Comparison of ENCODE assay signal across 14 cellular contexts in the genomic region with DNA sequence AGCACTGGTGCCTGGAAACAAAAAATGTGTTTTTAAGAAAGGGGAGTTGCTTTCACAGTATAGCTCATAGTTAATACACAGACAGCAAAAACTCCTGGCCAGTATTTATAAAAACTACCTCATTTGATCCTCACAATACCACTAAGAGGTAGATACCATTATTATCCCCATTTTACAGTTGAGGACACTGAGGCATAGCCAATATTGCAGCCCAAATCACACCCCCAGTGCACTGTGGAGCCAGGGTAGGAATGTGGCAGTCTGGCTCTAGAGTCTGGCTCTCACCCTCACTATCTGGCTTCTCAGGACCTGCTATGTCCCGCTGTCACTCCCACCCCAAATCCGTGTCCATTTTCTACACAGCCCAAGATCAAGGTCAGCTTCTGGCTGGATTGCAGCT. TPM values are rescaled to one million over a fixed set of nuclear protein-coding genes. Genes with fewer than 3 reads are reported as not detected.
DNase-seq lines count a peak whose midpoint lies in the region; ATAC-seq, FAIRE-seq and TF ChIP-seq lines count a peak whose summit lies in the region.
"Had no signal": no experiment of that assay in that cellular context is flagged by ENCODE, and none has a peak within 500 bp of the region (broad histone marks: within the 10 kb centered on the region; RNA-seq: fewer than 3 reads in every experiment).

No MANE protein-coding gene starts in this region.

- H3K9me2 ChIP-seq in MM.1S (replicated peaks; ENCODE audit: insufficient read depth, low read length) = no peaks in the 10 kb centered on the region

- H3K9ac ChIP-seq in DND-41 (ENCODE audit: low read depth, low read length) (no peak overlapping the region), astrocyte (ENCODE audit: low read length) (no peak overlapping the region), mesenchymal stem cell (ENCODE audit: low read length) (no peak overlapping the region), MM.1S (ENCODE audit: low read length) (no peak overlapping the region)

- FAIRE-seq in astrocyte (lab: Jason Lieb, UNC) = no peak

- H3K4me3 ChIP-seq in DND-41 (ENCODE audit: low read depth in 1 of 2, low read length in 2 of 2) = no peak overlapping the region
- no peak overlapping the region for H3K4me3 ChIP-seq in astrocyte (ENCODE audit: insufficient read depth, low read depth, low read length)
- no peak overlapping the region for H3K4me3 ChIP-seq in mesenchymal stem cell (ENCODE audit: insufficient read depth in 1 of 2, low read depth in 1 of 2, low read length in 2 of 2)
- H3K4me3 ChIP-seq in tibial artery = no peak overlapping the region
- no peak overlapping the region for H3K4me3 ChIP-seq in HAP-1
- no peak overlapping the region for H3K4me3 ChIP-seq in MM.1S (ENCODE audit: low read length)

- in situ Hi-C loops in HAP-1 (cut with MboI; ENCODE audit: low sequenced_read_pairs) = no loop called here

- H3K14ac ChIP-seq in mesenchymal stem cell (ENCODE audit: low read length in 2 of 2) = peak overlapping the region in 1 of 2 experiments; percentile 7

- H3K9me3 ChIP-seq in DND-41 (ENCODE audit: insufficient read depth, low read length, severe bottlenecking) = no peaks in the 10 kb centered on the region
- H3K9me3 ChIP-seq in astrocyte (ENCODE audit: insufficient read depth, low read depth, low read length) = no peaks in the 10 kb centered on the region
- no peaks in the 10 kb centered on the region for H3K9me3 ChIP-seq in mesenchymal stem cell (ENCODE audit: control insufficient read depth, low read length)
- no peaks in the 10 kb centered on the region for H3K9me3 ChIP-seq in tibial artery
- no peaks in the 10 kb centered on the region for H3K9me3 ChIP-seq in HAP-1
- no peaks in the 10 kb centered on the region for H3K9me3 ChIP-seq in MM.1S (replicated peaks; ENCODE audit: insufficient read depth, low read length)

- H3K4me1 Mint-ChIP-seq in astrocyte (ENCODE audit: low read depth, unreplicated experiment) = peaks cover 28% of the 10 kb centered on the region

- H4K20me1 ChIP-seq in DND-41 (ENCODE audit: insufficient read depth, low read length) (peaks cover 39% of the 10 kb centered on the region), astrocyte (ENCODE audit: insufficient read depth, low read length) (peaks cover 64% of the 10 kb centered on the region), MM.1S (ENCODE audit: insufficient read depth, low read length) (no peaks in the 10 kb centered on the region)

- DNase-seq in DND-41 (no peak), astrocyte (ENCODE audit: low read depth) (no peak), mesenchymal stem cell (no peak), tibial artery (no peak), HAP-1 (ENCODE audit: low spot score in 2 of 2) (no peak), MM.1S (no peak)
- DNase-seq: activated CD4-positive, alpha-beta memory T cell treated with anti-CD3 and anti-CD28 coated beads for 36 hours; activated naive CD4-positive, alpha-beta T cell treated with anti-CD3 and anti-CD28 coated beads, Interleukin-2, amount 50 U/mL, for 16 hours; activated T-cell treated with anti-CD3 and anti-CD28 coated beads, Interleukin-2, amount 50 U/mL, for 1 hour; stimulated activated CD4-positive, alpha-beta T cell treated with anti-CD3 and anti-CD28 coated beads, Interleukin-1b, Interleukin-23, amount 100 ng/mL, for 48 hours had no signal

- no peaks in the 10 kb centered on the region for H3K27me3 Mint-ChIP-seq in astrocyte (ENCODE audit: low read depth, unreplicated experiment)

- no peak overlapping the region for H2BK12ac ChIP-seq in mesenchymal stem cell (ENCODE audit: low read length in 2 of 2)

- H3K27ac ChIP-seq in DND-41 (ENCODE audit: low read length) = peak overlapping the region; percentile 56
- no peak overlapping the region for H3K27ac ChIP-seq in astrocyte (ENCODE audit: low read depth, low read length)
- no peak overlapping the region for H3K27ac ChIP-seq in mesenchymal stem cell (ENCODE audit: low read length, poor library complexity, severe bottlenecking)
- peak overlapping the region; percentile 83 to 91 for H3K27ac ChIP-seq in tibial artery
- H3K27ac ChIP-seq in MM.1S (ENCODE audit: low read length) = no peak overlapping the region
- H3K27ac ChIP-seq: C4-2B had no signal

- no peak for TF ChIP-seq CTCF in DND-41 (IDR thresholded peaks at IDR 0.05; ENCODE audit: borderline replicate concordance, extremely low read depth, low read length, poor library complexity, severe bottlenecking)
- TF ChIP-seq CTCF in astrocyte (IDR thresholded peaks at IDR 0.05; ENCODE audit: insufficient read depth, low read depth, low read length) = no peak
- TF ChIP-seq CTCF in tibial artery (IDR thresholded peaks at IDR 0.05) = no peak
- TF ChIP-seq CTCF in MM.1S (IDR thresholded peaks at IDR 0.05; ENCODE audit: low read length) = no peak

- H3K79me2 ChIP-seq in DND-41 (ENCODE audit: insufficient read depth, low read length) (peaks cover 90% of the 10 kb centered on the region), astrocyte (ENCODE audit: insufficient read depth, low read length) (peaks cover 82% of the 10 kb centered on the region), MM.1S (ENCODE audit: low read length) (peaks cover 87% of the 10 kb centered on the region)

- H3K79me1 ChIP-seq in mesenchymal stem cell (replicated peaks; ENCODE audit: low read length, poor library complexity, severe bottlenecking) = peaks cover 1% of the 10 kb centered on the region

- H3K4me2 ChIP-seq in DND-41 (ENCODE audit: insufficient read depth, low read length) (peak overlapping the region; percentile 95; the same call in 1 of the 2 replicates), astrocyte (ENCODE audit: low read length) (peak overlapping the region; percentile 94), mesenchymal stem cell (ENCODE audit: low read length, poor library complexity, severe bottlenecking) (peak overlapping the region; percentile 29), MM.1S (ENCODE audit: low read depth, low read length) (no peak overlapping the region)

- H2AFZ ChIP-seq in DND-41 (ENCODE audit: low read depth, low read length) (no peak overlapping the region), astrocyte (ENCODE audit: low read depth, low read length) (no peak overlapping the region), mesenchymal stem cell (ENCODE audit: low read depth, low read length) (no peak overlapping the region), MM.1S (ENCODE audit: low read length) (no peak overlapping the region)

- H2BK120ac ChIP-seq in mesenchymal stem cell (ENCODE audit: low read depth, low read length) = no peak overlapping the region

- H3K27me3 ChIP-seq in DND-41 (ENCODE audit: insufficient read depth, low read length, poor library complexity) = no peaks in the 10 kb centered on the region
- no peaks in the 10 kb centered on the region for H3K27me3 ChIP-seq in astrocyte (ENCODE audit: insufficient read depth, low read length)
- no peaks in the 10 kb centered on the region for H3K27me3 ChIP-seq in mesenchymal stem cell (ENCODE audit: control insufficient read depth in 1 of 2, insufficient read depth in 1 of 2, low read length in 2 of 2)
- no peaks in the 10 kb centered on the region for H3K27me3 ChIP-seq in tibial artery
- peaks cover 7% of the 10 kb centered on the region; the same call in 1 of the 2 replicates for H3K27me3 ChIP-seq in HAP-1 (ENCODE audit: low read depth)
- no peaks in the 10 kb centered on the region for H3K27me3 ChIP-seq in MM.1S (replicated peaks; ENCODE audit: insufficient read depth, low read length)

- peak overlapping the region; percentile 53 for H4K91ac ChIP-seq in mesenchymal stem cell (ENCODE audit: low read length)

- peaks cover 14% of the 10 kb centered on the region for H3F3A ChIP-seq in MM.1S (ENCODE audit: insufficient read depth, low read length)

- H3K27ac Mint-ChIP-seq in astrocyte (ENCODE audit: unreplicated experiment) = no peak overlapping the region
- H3K27ac Mint-ChIP-seq: activated CD4-positive, alpha-beta memory T cell treated with anti-CD3 and anti-CD28 coated beads for 36 hours; memory B cell had no signal

- H3K4ac ChIP-seq in mesenchymal stem cell (ENCODE audit: low read depth in 1 of 2, low read length in 2 of 2) = no peak overlapping the region

- no peak overlapping the region for H2BK15ac ChIP-seq in mesenchymal stem cell (ENCODE audit: low read depth, poor library complexity, severe bottlenecking)

- intact Hi-C loops in tibial artery (cut with DNase I; ENCODE audit: low total_unique reads) = no loop called here

- H4K8ac ChIP-seq in mesenchymal stem cell (ENCODE audit: low read length) = no peak overlapping the region

- H2BK5ac ChIP-seq in mesenchymal stem cell (ENCODE audit: low read depth, low read length, poor library complexity, severe bottlenecking) = no peak overlapping the region

- H3K36me3 ChIP-seq in DND-41 (ENCODE audit: insufficient read depth, low read length) (peaks cover 12% of the 10 kb centered on the region), astrocyte (ENCODE audit: insufficient read depth, low read length) (no peaks in the 10 kb centered on the region), mesenchymal stem cell (ENCODE audit: control insufficient read depth in 1 of 2, insufficient read depth in 2 of 2, low read depth in 1 of 2, low read length in 2 of 2) (peaks cover 0 to 37% of the 10 kb centered on the region in 2 experiments), tibial artery (no peaks in the 10 kb centered on the region), HAP-1 (replicated peaks) (no peaks in the 10 kb centered on the region), MM.1S (replicated peaks; ENCODE audit: insufficient read depth, low read length) (no peaks in the 10 kb centered on the region)

- no peaks in the 10 kb centered on the region for H3K9me3 Mint-ChIP-seq in astrocyte (ENCODE audit: unreplicated experiment)
- H3K9me3 Mint-ChIP-seq: activated CD4-positive, alpha-beta memory T cell treated with anti-CD3 and anti-CD28 coated beads for 36 hours; memory B cell had no signal

- WGBS in mesenchymal stem cell = 97% methylated on average over 2 of the region's 2 CpGs

- peaks cover 53% of the 10 kb centered on the region for H3K4me1 ChIP-seq in DND-41 (ENCODE audit: insufficient read depth, low read length)
- peaks cover 28% of the 10 kb centered on the region for H3K4me1 ChIP-seq in astrocyte (ENCODE audit: insufficient read depth, low read length)
- H3K4me1 ChIP-seq in mesenchymal stem cell (ENCODE audit: control insufficient read depth, insufficient read depth, low read depth, low read length) = peaks cover 43% of the 10 kb centered on the region
- peaks cover 0 to 72% (median 48%) of the 10 kb centered on the region in 4 donors for H3K4me1 ChIP-seq in tibial artery
- H3K4me1 ChIP-seq in HAP-1 = no peaks in the 10 kb centered on the region
- peaks cover 25% of the 10 kb centered on the region for H3K4me1 ChIP-seq in MM.1S (ENCODE audit: low read length)

- peaks cover 6% of the 10 kb centered on the region for H3K36me3 Mint-ChIP-seq in astrocyte (ENCODE audit: low read depth, unreplicated experiment)
- H3K36me3 Mint-ChIP-seq: activated CD4-positive, alpha-beta memory T cell treated with anti-CD3 and anti-CD28 coated beads for 36 hours; memory B cell had no signal

- ATAC-seq in DND-41 (ENCODE audit: insufficient read depth, low read depth) (no peak), GM18858 (IDR thresholded peaks at IDR 0.05; ENCODE audit: unreplicated experiment) (no peak)
- ATAC-seq: esophagus mucosa had no signal

- H3K4me3 Mint-ChIP-seq in astrocyte (ENCODE audit: unreplicated experiment) = peak overlapping the region; percentile 34
- H3K4me3 Mint-ChIP-seq: activated CD4-positive, alpha-beta memory T cell treated with anti-CD3 and anti-CD28 coated beads for 36 hours; memory B cell had no signal

- peak overlapping the region in 1 of 2 experiments; percentile 41 for H3K23ac ChIP-seq in mesenchymal stem cell (ENCODE audit: low read length in 2 of 2)

- peak overlapping the region; percentile 70 for H2AK5ac ChIP-seq in mesenchymal stem cell (ENCODE audit: low read length, severe bottlenecking)

- H3K18ac ChIP-seq in mesenchymal stem cell (ENCODE audit: low read depth in 1 of 2, low read length in 2 of 2) = no peak overlapping the region

RNA-seq across cellular contexts. Expression of gene ARHGAP23, which starts 2.6 kb away (rescaled TPM):
- 88.5 and 118 TPM in 2 replicates for total RNA-seq in astrocyte
- polyA plus RNA-seq in mesenchymal stem cell (2013, experiment 1 of 2) = 66.7 TPM
- 60.9 TPM for polyA plus RNA-seq in mesenchymal stem cell (2013, experiment 2 of 2)

Comparison
In these comparisons a context has a peak if more than half of its experiments do, and no peak if none do; other contexts are left out.
1. H3K27ac ChIP-seq: peak in DND-41 (single experiment) and tibial artery (2 of 2); none in astrocyte (single experiment), mesenchymal stem cell (single experiment) and MM.1S (single experiment).